Comparison of ENCODE assay signal across 8 cellular contexts in genomic region chr6:26328265-26328844, GRCh38. TPM values are rescaled to one million over a fixed set of nuclear protein-coding genes. Genes with fewer than 3 reads are reported as not detected.
DNase-seq lines count a peak whose midpoint lies in the region; ATAC-seq and TF ChIP-seq lines count a peak whose summit lies in the region.

No MANE protein-coding gene starts in this region.

- peaks cover 14% of the 10 kb centered on the region for H3K36me3 Mint-ChIP-seq in activated naive CD8-positive, alpha-beta T cell treated with anti-CD3 and anti-CD28 coated beads, Interleukin-2, amount 50 U/mL, for 24 hours (ENCODE audit: low read depth)
- H3K36me3 Mint-ChIP-seq in natural killer cell, result peaks cover 15% of the 10 kb centered on the region

- H3K4me3 Mint-ChIP-seq in activated naive CD8-positive, alpha-beta T cell treated with anti-CD3 and anti-CD28 coated beads, Interleukin-2, amount 50 U/mL, for 24 hours, result peak overlapping the region; percentile 84
- no peak overlapping the region for H3K4me3 Mint-ChIP-seq in natural killer cell

- peak overlapping the region; percentile 92 for H3K27ac Mint-ChIP-seq in activated naive CD8-positive, alpha-beta T cell treated with anti-CD3 and anti-CD28 coated beads, Interleukin-2, amount 50 U/mL, for 24 hours
- peak overlapping the region; percentile 74 to 95 for H3K27ac Mint-ChIP-seq in natural killer cell

- H3K4me2 ChIP-seq in KMS-11, result peak overlapping the region; percentile 86

- H3K4me1 ChIP-seq in KMS-11 (ENCODE audit: low read depth, poor library complexity, severe bottlenecking) (peaks cover 43% of the 10 kb centered on the region), tibial artery (peaks cover 0 to 7% (median 2%) of the 10 kb centered on the region in 4 donors)

- no peak overlapping the region for H3K9ac ChIP-seq in KMS-11

- H3K36me3 ChIP-seq in KMS-11 (ENCODE audit: insufficient read depth) (no peaks in the 10 kb centered on the region), tibial artery (no peaks in the 10 kb centered on the region)

- no peak overlapping the region for H3K4me3 ChIP-seq in KMS-11 (IDR thresholded peaks at IDR 0.05; ENCODE audit: insufficient read depth, low read depth, low read length)
- no peak overlapping the region for H3K4me3 ChIP-seq in tibial artery

- no peak overlapping the region for H2AFZ ChIP-seq in KMS-11 (ENCODE audit: low read depth)

- no peaks in the 10 kb centered on the region for H3K79me2 ChIP-seq in KMS-11 (ENCODE audit: insufficient read depth, low read depth)

- no peak overlapping the region for H3K27ac ChIP-seq in KMS-11
- no peak overlapping the region for H3K27ac ChIP-seq in tibial artery

- ATAC-seq in activated naive CD8-positive, alpha-beta T cell treated with anti-CD3 and anti-CD28 coated beads, Interleukin-2, amount 50 U/mL, for 24 hours, result peak; percentile 22
- peak in 2 of 3 donors; percentile 41 to 42 for ATAC-seq in natural killer cell

- H3K27me3 Mint-ChIP-seq in activated naive CD8-positive, alpha-beta T cell treated with anti-CD3 and anti-CD28 coated beads, Interleukin-2, amount 50 U/mL, for 24 hours, result peaks cover 51% of the 10 kb centered on the region
- H3K27me3 Mint-ChIP-seq in natural killer cell (ENCODE audit: low read depth in 2 of 2), result peaks cover 38 to 64% of the 10 kb centered on the region in 2 donors

- TF ChIP-seq CTCF in KMS-11 (conservative IDR thresholded peaks at IDR 0.05; ENCODE audit: low read depth, low read length), result no peak
- TF ChIP-seq CTCF in natural killer cell (IDR thresholded peaks at IDR 0.05), result no peak
- no peak for TF ChIP-seq CTCF in tibial artery (IDR thresholded peaks at IDR 0.05)
- no peak for TF ChIP-seq CTCF in GM20000 (IDR thresholded peaks at IDR 0.05; ENCODE audit: extremely low read depth, missing control alignments)

- DNase-seq in NCI-H1694 (lab: John Stamatoyannopoulos, UW), result peak; percentile 15
- no peak for DNase-seq in NCI-H1694 treated with DMSO at 0.1 percent for 48 hours (lab: John Stamatoyannopoulos, UW)
- DNase-seq in activated naive CD8-positive, alpha-beta T cell treated with anti-CD3 and anti-CD28 coated beads, Interleukin-2, amount 50 U/mL, for 24 hours, result no peak
- DNase-seq in natural killer cell, result no peak
- DNase-seq in tibial artery, result no peak
- DNase-seq in SK-N-DZ (ENCODE audit: low spot score), result no peak
- no peak for DNase-seq in GM20000 (ENCODE audit: low spot score)

- peaks cover 4% of the 10 kb centered on the region for H3K9me3 Mint-ChIP-seq in activated naive CD8-positive, alpha-beta T cell treated with anti-CD3 and anti-CD28 coated beads, Interleukin-2, amount 50 U/mL, for 24 hours
- H3K9me3 Mint-ChIP-seq in natural killer cell, result no peaks in the 10 kb centered on the region

- intact Hi-C loops in natural killer cell (cut with micrococcal nuclease), result loop anchor here (2.0 to 10.0 kb wide), 3 partner anchors 16 to 1146 kb away; partner anchors contain the start of genes HMGN4 and ZNF184
- intact Hi-C loops in tibial artery (cut with DNase I; ENCODE audit: low total_unique reads), result no loop called here

- peaks cover 56% of the 10 kb centered on the region for H3K4me1 Mint-ChIP-seq in activated naive CD8-positive, alpha-beta T cell treated with anti-CD3 and anti-CD28 coated beads, Interleukin-2, amount 50 U/mL, for 24 hours
- H3K4me1 Mint-ChIP-seq in natural killer cell, result peaks cover 36 to 52% of the 10 kb centered on the region in 2 donors

- H4K20me1 ChIP-seq in KMS-11 (ENCODE audit: insufficient read depth), result no peaks in the 10 kb centered on the region

- H3K9me3 ChIP-seq in tibial artery, result no peaks in the 10 kb centered on the region

- H3K27me3 ChIP-seq in KMS-11 (ENCODE audit: insufficient read depth, low read depth), result no peaks in the 10 kb centered on the region
- H3K27me3 ChIP-seq in tibial artery, result peaks cover 7 to 56% of the 10 kb centered on the region in 2 donors

RNA-seq across cellular contexts. Expression of gene BTN3A2, which starts 36.6 kb away (rescaled TPM):
- 100 to 1,000 TPM; 174 to 260 (median 211) TPM for total RNA-seq in natural killer cell
- polyA plus RNA-seq in SK-N-DZ (2014; cell fraction: cytosol; rRNA removed), result 0.13 and 0.29 TPM in 2 replicates
- 0.18 and 2.4 TPM in 2 replicates for polyA plus RNA-seq in SK-N-DZ (2014; cell fraction: nucleus; rRNA removed)

RNA-seq across cellular contexts. Expression of gene BTN2A2, which starts 54.6 kb away (rescaled TPM):
- 100 to 1,000 TPM in 1 of 3 donors, 10 to 100 TPM in 2; 72.2 to 104 (median 76.1) TPM for total RNA-seq in natural killer cell
- polyA plus RNA-seq in SK-N-DZ (2014; cell fraction: cytosol; rRNA removed), result 2.0 and 3.3 TPM in 2 replicates
- 3.6 and 6.1 TPM in 2 replicates for polyA plus RNA-seq in SK-N-DZ (2014; cell fraction: nucleus; rRNA removed)
